Comparison of ENCODE assay signal across 22 cellular contexts in the genomic region with DNA sequence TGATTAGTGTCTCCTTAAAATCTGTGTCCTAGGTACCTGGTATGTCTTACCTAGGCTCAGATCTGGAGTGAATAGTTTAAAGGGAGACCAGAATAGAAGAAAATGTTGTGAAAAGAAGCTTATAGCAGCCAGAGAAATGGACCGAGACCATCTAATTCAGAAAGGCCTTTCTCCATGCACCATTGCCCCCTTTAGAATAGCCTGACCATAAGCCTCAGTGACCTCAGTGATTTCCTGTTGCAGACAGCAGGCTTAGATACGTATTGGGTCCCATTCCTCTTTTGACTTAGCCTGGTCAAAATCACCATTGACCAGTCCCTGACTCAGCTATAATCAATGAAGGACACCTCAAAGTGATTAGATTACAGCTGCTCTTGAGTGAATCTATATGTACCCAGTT.
DNase-seq lines count a peak whose midpoint lies in the region; ATAC-seq and TF ChIP-seq lines count a peak whose summit lies in the region.
"Had no signal": no experiment of that assay in that cellular context is flagged by ENCODE, and none has a peak within 500 bp of the region (broad histone marks: within the 10 kb centered on the region; RNA-seq: fewer than 3 reads in every experiment).

No MANE protein-coding gene starts in this region.

- H3K27ac Mint-ChIP-seq in H9 (peak overlapping the region in 2 of 3 experiments; percentile 4 to 90; a peak in 3 of 7 replicates), WTC11 (no peak overlapping the region)
- H3K27ac Mint-ChIP-seq: CD8-positive, alpha-beta T cell; HFFc6 had no signal

- H3K36me3 ChIP-seq in iPS-20b (ENCODE audit: insufficient read depth, low read depth, low read length) (no peaks in the 10 kb centered on the region), neuronal stem cell (replicated peaks in 1 of 2; ENCODE audit: control insufficient read depth in 2 of 2, insufficient read depth in 2 of 2, low read length in 2 of 2) (no peaks in the 10 kb centered on the region), mucosa of descending colon (ENCODE audit: low read depth) (no peaks in the 10 kb centered on the region)
- H3K36me3 ChIP-seq: HAP-1 had no signal

- H3K4ac ChIP-seq in H9 (ENCODE audit: low read depth, low read length) (no peak overlapping the region), neuronal stem cell (ENCODE audit: low read length) (no peak overlapping the region)

- CTCF ChIA-PET in WTC11 (lab: Charles Lee): no interaction called here

- H3K4me3 Mint-ChIP-seq in H9: no peak overlapping the region
- H3K4me3 Mint-ChIP-seq in WTC11: no peak overlapping the region
- H3K4me3 Mint-ChIP-seq: CD8-positive, alpha-beta T cell; HFFc6 had no signal

- H3T11ph ChIP-seq in H9 (ENCODE audit: low read length): no peak overlapping the region

- no CpG with 5 or more reads among the region's 2 CpGs for WGBS in H9 (ENCODE audit: extremely low coverage, insufficient read length, low lambda C conversion rate)
- no CpG with 5 or more reads among the region's 2 CpGs for WGBS in neuronal stem cell (ENCODE audit: extremely low coverage in 2 of 2, insufficient read length in 2 of 2, insufficient replicate concordance in 1 of 2), 2 donors

- H3K9ac ChIP-seq in H9 (ENCODE audit: extremely low read depth, insufficient read length, low read length): no peak overlapping the region
- H3K9ac ChIP-seq in iPS-20b (ENCODE audit: low read depth, low read length): no peak overlapping the region
- H3K9ac ChIP-seq in neuronal stem cell (ENCODE audit: low read depth, low read length, poor library complexity): no peak overlapping the region
- H3K9ac ChIP-seq: GM23248, SK-N-SH had no signal

- H3K4me1 ChIP-seq in H9 (ENCODE audit: insufficient read depth, low read length) (no peaks in the 10 kb centered on the region; the same call in 1 of the 2 replicates), iPS-20b (ENCODE audit: insufficient read depth, low read length) (peaks cover 14% of the 10 kb centered on the region), neuronal stem cell (ENCODE audit: control insufficient read depth in 2 of 2, insufficient read depth in 1 of 2, low read depth in 1 of 2, low read length in 2 of 2) (peaks cover 1 to 17% of the 10 kb centered on the region in 2 donors), mucosa of descending colon (ENCODE audit: low read depth) (no peaks in the 10 kb centered on the region)
- H3K4me1 ChIP-seq: Caco-2 had no signal

- H2BK12ac ChIP-seq in H9 (ENCODE audit: insufficient read length, low read depth, low read length) (no peak overlapping the region), neuronal stem cell (ENCODE audit: low read length) (no peak overlapping the region)

- POLR2A ChIA-PET in WTC11 (lab: Charles Lee): interaction anchor here (0.5 kb wide), 1 partner anchor 86 kb away, joined by 3 read pairs; no protein-coding TSS in a partner anchor

- no peak overlapping the region for H3K56ac ChIP-seq in H9 (ENCODE audit: insufficient read length, low read depth, low read length)

- H3K4me2 ChIP-seq in H9 (ENCODE audit: insufficient read depth, insufficient read length, low read length): no peak overlapping the region
- H3K4me2 ChIP-seq in neuronal stem cell (ENCODE audit: insufficient read depth, low read length, poor library complexity, severe bottlenecking): peak overlapping the region; percentile 41
- H3K4me2 ChIP-seq: SK-N-SH had no signal

- no peaks in the 10 kb centered on the region for H3K79me2 ChIP-seq in H9 (ENCODE audit: insufficient read depth, low read length)

- no peaks in the 10 kb centered on the region for H3K27me3 ChIP-seq in H9 (ENCODE audit: insufficient read depth, low read length)
- H3K27me3 ChIP-seq in iPS-20b (ENCODE audit: insufficient read depth, low read length): no peaks in the 10 kb centered on the region
- H3K27me3 ChIP-seq in neuronal stem cell (ENCODE audit: control insufficient read depth in 3 of 3, insufficient read depth in 3 of 3, low read depth in 1 of 3, low read length in 3 of 3): no peaks in the 10 kb centered on the region

- TF ChIP-seq CTCF in H9 (conservative IDR thresholded peaks at IDR 0.05): no peak
- no peak for TF ChIP-seq CTCF in WTC11 (IDR thresholded peaks at IDR 0.05)
- no peak for TF ChIP-seq CTCF in mucosa of descending colon (IDR thresholded peaks at IDR 0.05)

- H3K18ac ChIP-seq in H9 (ENCODE audit: insufficient read length, low read depth, low read length) (no peak overlapping the region), neuronal stem cell (ENCODE audit: low read length) (no peak overlapping the region)

- H3K23ac ChIP-seq in H9 (ENCODE audit: insufficient read length, low read depth, low read length): no peak overlapping the region
- no peak overlapping the region for H3K23ac ChIP-seq in neuronal stem cell (ENCODE audit: low read depth, low read length, poor library complexity)

- H3K27ac ChIP-seq in H9 (ENCODE audit: insufficient read length, low read depth, low read length) (no peak overlapping the region), iPS-20b (ENCODE audit: low read length) (no peak overlapping the region), neuronal stem cell (replicated peaks; ENCODE audit: low read length) (peak overlapping the region; percentile 84)
- H3K27ac ChIP-seq: C4-2B, GM23248 had no signal

- no peak overlapping the region for H4K5ac ChIP-seq in H9 (ENCODE audit: insufficient read length, low read depth, low read length)

- H3K23me2 ChIP-seq in H9 (ENCODE audit: insufficient read length, low read depth, low read length, poor library complexity, severe bottlenecking): no peaks in the 10 kb centered on the region

- H2BK5ac ChIP-seq in H9 (ENCODE audit: insufficient read length, low read length) (no peak overlapping the region), neuronal stem cell (ENCODE audit: low read length) (no peak overlapping the region)

- H3K4me1 Mint-ChIP-seq in H9 (peaks cover 25 to 38% of the 10 kb centered on the region in 2 experiments), WTC11 (peaks cover 20% of the 10 kb centered on the region)

- intact Hi-C loops in mucosa of descending colon (cut with DNase I, micrococcal nuclease): no loop called here

- H3K4me3 ChIP-seq in iPS-20b (ENCODE audit: low read length) (peak overlapping the region; percentile 29; the same call in 1 of the 2 replicates), neuronal stem cell (ENCODE audit: low read length in 2 of 2) (peak overlapping the region in 1 of 2 donors; percentile 67), mucosa of descending colon (no peak overlapping the region)
- H3K4me3 ChIP-seq: GM23248, HAP-1 had no signal

- no peak for DNase-seq in H9
- DNase-seq in WTC11 (ENCODE audit: low spot score): no peak
- DNase-seq in neuronal stem cell (ENCODE audit: low spot score): peak; percentile 32
- DNase-seq in GDM1 (lab: John Stamatoyannopoulos, UW): no peak
- DNase-seq in mucosa of descending colon: no peak
- DNase-seq: AML-193; Caco-2; CD8-positive, alpha-beta T cell; EL; GF-D8; GM23248; HFFc6; NCI-H2029; NCI-H446; NCI-H524 treated with DMSO at 0.1 percent for 48 hours; NCI-H774; SK-N-SH; SW 1271 had no signal

- no peak overlapping the region for H4K91ac ChIP-seq in H9 (ENCODE audit: insufficient read length, low read depth, low read length)
- H4K91ac ChIP-seq in neuronal stem cell (ENCODE audit: low read depth, low read length, poor library complexity): no peak overlapping the region

- no peak overlapping the region for H2BK120ac ChIP-seq in H9 (ENCODE audit: low read depth, low read length, poor library complexity, severe bottlenecking)
- no peak overlapping the region for H2BK120ac ChIP-seq in neuronal stem cell (ENCODE audit: low read depth, low read length)

- ATAC-seq in WTC11: peak; percentile 11
- no peak for ATAC-seq in mucosa of descending colon
- ATAC-seq in GM18502 (IDR thresholded peaks at IDR 0.05; ENCODE audit: poor library complexity, unreplicated experiment): no peak
- ATAC-seq: CD8-positive, alpha-beta T cell had no signal

- no peak overlapping the region for H2AK5ac ChIP-seq in H9 (ENCODE audit: insufficient read length, low read length)
- H2AK5ac ChIP-seq in neuronal stem cell (ENCODE audit: low read depth, low read length): no peak overlapping the region

- no peak overlapping the region for H4K8ac ChIP-seq in H9 (replicated peaks; ENCODE audit: insufficient read length, low read depth, low read length)
- H4K8ac ChIP-seq in neuronal stem cell (ENCODE audit: low read depth, low read length): no peak overlapping the region

- no peaks in the 10 kb centered on the region for H3K27me3 Mint-ChIP-seq in H9 (ENCODE audit: low read depth)
- H3K27me3 Mint-ChIP-seq in WTC11 (ENCODE audit: low read depth): peaks cover 36% of the 10 kb centered on the region

- no peaks in the 10 kb centered on the region for H3K79me1 ChIP-seq in H9 (ENCODE audit: insufficient read depth, low read depth, low read length, poor library complexity, severe bottlenecking)
- H3K79me1 ChIP-seq in neuronal stem cell (ENCODE audit: low read depth, low read length): no peaks in the 10 kb centered on the region

- H4K20me1 ChIP-seq in H9 (ENCODE audit: control insufficient read depth, insufficient read depth, insufficient read length): no peaks in the 10 kb centered on the region

- no peak overlapping the region for H2BK20ac ChIP-seq in H9 (ENCODE audit: low read depth, low read length, poor library complexity, severe bottlenecking)

- H3K36me3 Mint-ChIP-seq in H9 (ENCODE audit: insufficient read depth in 1 of 3, low read depth in 3 of 3) (no peaks in the 10 kb centered on the region; a peak in 1 of 7 replicates), WTC11 (no peaks in the 10 kb centered on the region)
- H3K36me3 Mint-ChIP-seq: CD8-positive, alpha-beta T cell had no signal

- H2BK15ac ChIP-seq in H9 (ENCODE audit: low read depth, low read length) (no peak overlapping the region), neuronal stem cell (ENCODE audit: low read length) (no peak overlapping the region)

- no peaks in the 10 kb centered on the region for H3K9me3 ChIP-seq in H9 (ENCODE audit: control insufficient read depth, low read depth, low read length)
- H3K9me3 ChIP-seq in iPS-20b (ENCODE audit: insufficient read depth, low read depth, low read length): no peaks in the 10 kb centered on the region
- no peaks in the 10 kb centered on the region for H3K9me3 ChIP-seq in neuronal stem cell (replicated peaks in 1 of 2; ENCODE audit: control insufficient read depth in 2 of 2, insufficient read depth in 1 of 2, low read depth in 1 of 2, low read length in 2 of 2)
- H3K9me3 ChIP-seq in mucosa of descending colon: no peaks in the 10 kb centered on the region
- H3K9me3 ChIP-seq: Caco-2, HAP-1, SK-N-SH had no signal

- H3K14ac ChIP-seq in H9 (ENCODE audit: insufficient read depth, low read length): no peak overlapping the region
- no peak overlapping the region for H3K14ac ChIP-seq in neuronal stem cell (ENCODE audit: low read length)

- H2AFZ ChIP-seq in H9 (ENCODE audit: low read length) (no peak overlapping the region), neuronal stem cell (ENCODE audit: low read length) (no peak overlapping the region)
- H2AFZ ChIP-seq: GM23248 had no signal

- H3K9me3 Mint-ChIP-seq in H9 (no peaks in the 10 kb centered on the region), WTC11 (no peaks in the 10 kb centered on the region)
